11 cellular contexts compared by ENCODE assay signal in the genomic region with DNA sequence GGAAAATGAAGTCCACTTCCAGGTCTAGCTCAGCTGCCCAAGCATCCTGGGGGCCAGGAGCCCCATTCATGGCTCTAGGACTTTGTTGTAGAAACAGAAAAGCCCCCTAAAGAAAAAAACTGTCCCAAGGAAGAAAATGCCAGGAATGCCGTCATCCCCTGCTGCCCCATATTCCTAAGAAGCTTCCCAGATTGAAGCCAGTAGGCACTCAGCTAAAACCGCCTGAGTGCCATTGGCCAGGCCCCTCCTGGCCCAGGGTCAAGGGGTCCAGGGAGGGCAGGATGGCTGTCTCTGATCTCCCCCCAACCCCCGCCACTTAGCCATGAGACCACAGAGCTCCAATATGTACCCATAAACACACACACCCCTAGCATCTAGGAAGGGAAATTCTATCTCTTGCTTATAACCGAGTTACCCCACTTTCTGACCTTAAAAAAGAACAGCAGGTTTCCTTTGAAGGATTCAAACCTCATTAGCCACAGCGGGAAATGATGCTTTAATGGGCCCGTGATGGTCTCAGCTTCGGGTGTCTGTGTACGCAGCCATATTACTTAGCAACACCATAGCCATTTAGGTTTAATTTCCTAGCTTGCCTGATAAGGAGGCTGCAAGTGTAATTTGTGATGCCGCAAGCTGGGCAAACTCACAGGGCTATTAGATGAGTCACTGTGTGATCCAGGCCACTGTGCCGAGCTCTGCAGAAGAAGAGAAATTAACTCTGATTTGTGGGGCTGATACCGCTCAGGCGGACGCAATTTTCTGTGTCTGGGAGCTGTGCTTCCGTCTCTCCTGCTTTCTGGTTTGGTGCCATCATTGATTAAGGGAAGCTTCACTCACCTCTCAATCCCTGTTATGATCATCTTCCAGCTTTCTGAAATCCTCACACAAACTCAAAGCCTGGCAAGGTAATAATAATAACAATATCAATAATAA.
DNase-seq lines count a peak whose midpoint lies in the region; ATAC-seq and TF ChIP-seq lines count a peak whose summit lies in the region.
"Had no signal": no experiment of that assay in that cellular context is flagged by ENCODE, and none has a peak within 500 bp of the region (broad histone marks: within the 10 kb centered on the region; RNA-seq: fewer than 3 reads in every experiment).

No MANE protein-coding gene starts in this region.

- peaks cover 0 to 9% (median 0%) of the 10 kb centered on the region in 4 donors for H3K4me1 ChIP-seq in Peyer's patch

- peak; percentile 82 for DNase-seq in A172 (ENCODE audit: low spot score)
- DNase-seq in HK-2 (ENCODE audit: unreplicated experiment) = peak; percentile 26
- peak in 2 of 3 donors; percentile 64 to 80 for DNase-seq in Peyer's patch
- peak; percentile 84 for DNase-seq in glomerular visceral epithelial cell (ENCODE audit: extremely low spot score)
- no peak for DNase-seq in T-helper 1 cell
- no peak for DNase-seq in putamen (ENCODE audit: low spot score)
- DNase-seq in stimulated activated effector memory CD8-positive, alpha-beta T cell treated with anti-CD3 and anti-CD28 coated beads, Interleukin-12 subunit alpha, Interleukin-12 subunit beta, amount 100 ng/mL, for 72 hours (ENCODE audit: low spot score in 2 of 2) = no peak
- DNase-seq: C1 segment of cervical spinal cord had no signal

- H3K4me3 ChIP-seq in Peyer's patch = no peak overlapping the region

- H3K36me3 Mint-ChIP-seq in stimulated activated effector memory CD8-positive, alpha-beta T cell treated with anti-CD3 and anti-CD28 coated beads, Interleukin-12 subunit alpha, Interleukin-12 subunit beta, amount 100 ng/mL, for 72 hours = no peaks in the 10 kb centered on the region

- H3K4me3 Mint-ChIP-seq in stimulated activated effector memory CD8-positive, alpha-beta T cell treated with anti-CD3 and anti-CD28 coated beads, Interleukin-12 subunit alpha, Interleukin-12 subunit beta, amount 100 ng/mL, for 72 hours = no peak overlapping the region
- H3K4me3 Mint-ChIP-seq: activated naive CD4-positive, alpha-beta T cell treated with anti-CD3 and anti-CD28 coated beads, Interleukin-2, amount 50 U/mL, for 24 hours; T-helper 1 cell treated with Interleukin-12 subunit alpha and Interleukin-12 subunit beta and Interleukin-4 antibody, amounts not matched to agents 30 μg/mL and 1 μg/mL, for 36 hours had no signal

- TF ChIP-seq POLR2A in Peyer's patch (IDR thresholded peaks at IDR 0.05) = no peak

- peak overlapping the region in 1 of 4 donors; percentile 25 for H3K27ac ChIP-seq in Peyer's patch

- TF ChIP-seq CTCF in Peyer's patch (IDR thresholded peaks at IDR 0.05) = no peak

- no peaks in the 10 kb centered on the region for H3K4me1 Mint-ChIP-seq in stimulated activated effector memory CD8-positive, alpha-beta T cell treated with anti-CD3 and anti-CD28 coated beads, Interleukin-12 subunit alpha, Interleukin-12 subunit beta, amount 100 ng/mL, for 72 hours
- H3K4me1 Mint-ChIP-seq: activated naive CD4-positive, alpha-beta T cell treated with anti-CD3 and anti-CD28 coated beads, Interleukin-2, amount 50 U/mL, for 24 hours had no signal

- H3K27ac Mint-ChIP-seq in stimulated activated effector memory CD8-positive, alpha-beta T cell treated with anti-CD3 and anti-CD28 coated beads, Interleukin-12 subunit alpha, Interleukin-12 subunit beta, amount 100 ng/mL, for 72 hours = no peak overlapping the region
- H3K27ac Mint-ChIP-seq: activated naive CD4-positive, alpha-beta T cell treated with anti-CD3 and anti-CD28 coated beads, Interleukin-2, amount 50 U/mL, for 24 hours; T-helper 1 cell treated with Interleukin-12 subunit alpha and Interleukin-12 subunit beta and Interleukin-4 antibody, amounts not matched to agents 30 μg/mL and 1 μg/mL, for 36 hours had no signal

- no peaks in the 10 kb centered on the region for H3K9me3 Mint-ChIP-seq in stimulated activated effector memory CD8-positive, alpha-beta T cell treated with anti-CD3 and anti-CD28 coated beads, Interleukin-12 subunit alpha, Interleukin-12 subunit beta, amount 100 ng/mL, for 72 hours
- H3K9me3 Mint-ChIP-seq: activated naive CD4-positive, alpha-beta T cell treated with anti-CD3 and anti-CD28 coated beads, Interleukin-2, amount 50 U/mL, for 24 hours; T-helper 1 cell treated with Interleukin-12 subunit alpha and Interleukin-12 subunit beta and Interleukin-4 antibody, amounts not matched to agents 30 μg/mL and 1 μg/mL, for 36 hours had no signal

- H3K27me3 ChIP-seq in Peyer's patch = no peaks in the 10 kb centered on the region

- no peak for ATAC-seq in HG03439 (IDR thresholded peaks at IDR 0.05; ENCODE audit: unreplicated experiment)
- no peak for ATAC-seq in stimulated activated effector memory CD8-positive, alpha-beta T cell treated with anti-CD3 and anti-CD28 coated beads, Interleukin-12 subunit alpha, Interleukin-12 subunit beta, amount 100 ng/mL, for 72 hours

- peaks cover 0 to 3% (median 0%) of the 10 kb centered on the region in 4 donors for H3K9me3 ChIP-seq in Peyer's patch

- no peaks in the 10 kb centered on the region for H3K36me3 ChIP-seq in Peyer's patch

Comparison
In these comparisons a context has a peak if more than half of its experiments do, and no peak if none do; other contexts are left out.
1. DNase-seq: peak in A172 (single experiment), HK-2 (single experiment), Peyer's patch (2 of 3) and glomerular visceral epithelial cell (single experiment); none in T-helper 1 cell (0 of 5), putamen (single experiment) and stimulated activated effector memory CD8-positive, alpha-beta T cell treated with anti-CD3 and anti-CD28 coated beads, Interleukin-12 subunit alpha, Interleukin-12 subunit beta, amount 100 ng/mL, for 72 hours (0 of 2).